ENCODE assay signal across 28 cellular contexts in the genomic region with DNA sequence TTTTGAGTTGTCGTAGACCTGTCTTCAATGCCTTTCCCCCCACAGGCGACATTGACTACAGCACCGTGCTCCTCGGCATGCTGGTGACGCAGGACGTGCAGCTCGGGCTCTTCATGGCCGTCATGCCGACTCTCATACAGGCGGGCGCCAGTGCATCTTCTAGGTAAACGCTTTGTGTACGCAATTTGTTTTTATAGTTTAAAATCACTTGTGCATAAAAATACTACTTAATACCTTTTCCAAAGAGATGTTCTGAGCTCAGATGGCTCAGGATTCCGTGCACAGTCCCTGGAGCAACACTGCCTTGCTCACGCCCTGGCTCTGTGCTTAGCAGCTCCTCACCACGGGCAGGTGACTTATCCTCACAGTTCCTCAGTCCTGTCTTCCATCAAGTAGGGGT.
"Had no signal": no experiment of that assay in that cellular context is flagged by ENCODE, and none has a peak within 500 bp of the region (broad histone marks: within the 10 kb centered on the region; RNA-seq: fewer than 3 reads in every experiment).

No MANE protein-coding gene starts in this region.

- H3K4me3 ChIP-seq: ascending aorta, breast epithelium, cardiac muscle cell, colonic mucosa had no signal

- H3K9me3 ChIP-seq: ascending aorta, colonic mucosa had no signal

- H3K36me3 ChIP-seq: breast epithelium, colonic mucosa had no signal

- H3K27me3 ChIP-seq: ascending aorta, breast epithelium, cardiac muscle cell, colonic mucosa had no signal

- ATAC-seq: activated CD4-positive, alpha-beta T cell treated with anti-CD3 and anti-CD28 coated beads for 36 hours; activated CD8-positive, alpha-beta memory T cell treated with anti-CD3 and anti-CD28 coated beads, Interleukin-2, amount 10 ng/mL, durations not matched to agents 7 days and 5 days; activated CD8-positive, alpha-beta T cell treated with anti-CD3 and anti-CD28 coated beads, Interleukin-2, amount 10 ng/mL, durations not matched to agents 7 days and 5 days; activated naive CD4-positive, alpha-beta T cell treated with anti-CD3 and anti-CD28 coated beads, Interleukin-2, amount 50 U/mL, for 72 hours; activated T-cell treated with anti-CD3 and anti-CD28 coated beads, Interleukin-2, amount 50 U/mL, for 72 hours; esophagus mucosa had no signal

- DNase-seq: activated CD4-positive, alpha-beta memory T cell treated with anti-CD3 and anti-CD28 coated beads for 36 hours; activated CD4-positive, alpha-beta T cell treated with anti-CD3 and anti-CD28 coated beads for 36 hours; activated CD4-positive, alpha-beta T cell treated with anti-CD3 and anti-CD28 coated beads, Interleukin-2, amount 10 ng/mL, durations not matched to agents 24 days and 14 days; activated CD4-positive, CD25-positive, alpha-beta regulatory T cell; activated CD4-positive, CD25-positive, alpha-beta regulatory T cell treated with anti-CD3 and anti-CD28 coated beads, Interleukin-2, amount 50 U/mL, for 72 hours; activated CD8-positive, alpha-beta memory T cell treated with anti-CD3 and anti-CD28 coated beads, Interleukin-2, amount 10 ng/mL, durations not matched to agents 7 days and 5 days; activated CD8-positive, alpha-beta memory T cell treated with anti-CD3 and anti-CD28 coated beads, Interleukin-2, amount 50 U/mL, for 4 hours; activated CD8-positive, alpha-beta T cell treated with anti-CD3 and anti-CD28 coated beads, Interleukin-2, amount 10 ng/mL, durations not matched to agents 7 days and 5 days; activated gamma-delta T cell; activated naive CD4-positive, alpha-beta T cell; activated naive CD4-positive, alpha-beta T cell treated with anti-CD3 and anti-CD28 coated beads, Interleukin-2, amount 10 ng/mL, durations not matched to agents 7 days and 5 days; activated naive CD8-positive, alpha-beta T cell treated with anti-CD3 and anti-CD28 coated beads, Interleukin-2, amount 10 ng/mL, durations not matched to agents 7 days and 5 days; activated T-cell treated with anti-CD3 and anti-CD28 coated beads, Interleukin-2, amount 50 U/mL, for 24 hours; activated T-cell treated with anti-CD3 and anti-CD28 coated beads, Interleukin-2, amount 50 U/mL, for 72 hours; central memory CD4-positive, alpha-beta T cell; cerebellar nuclear complex; colonic mucosa; effector CD8-positive, alpha-beta T cell; foreskin fibroblast; head of caudate nucleus; T-helper 2 cell had no signal

- FAIRE-seq: endometrium, frontal cortex had no signal

- H3K27ac ChIP-seq: ascending aorta, breast epithelium, cardiac muscle cell, colonic mucosa had no signal

- H3K4me1 ChIP-seq: ascending aorta, breast epithelium, colonic mucosa had no signal
